8 cellular contexts compared by ENCODE assay signal in the genomic region with DNA sequence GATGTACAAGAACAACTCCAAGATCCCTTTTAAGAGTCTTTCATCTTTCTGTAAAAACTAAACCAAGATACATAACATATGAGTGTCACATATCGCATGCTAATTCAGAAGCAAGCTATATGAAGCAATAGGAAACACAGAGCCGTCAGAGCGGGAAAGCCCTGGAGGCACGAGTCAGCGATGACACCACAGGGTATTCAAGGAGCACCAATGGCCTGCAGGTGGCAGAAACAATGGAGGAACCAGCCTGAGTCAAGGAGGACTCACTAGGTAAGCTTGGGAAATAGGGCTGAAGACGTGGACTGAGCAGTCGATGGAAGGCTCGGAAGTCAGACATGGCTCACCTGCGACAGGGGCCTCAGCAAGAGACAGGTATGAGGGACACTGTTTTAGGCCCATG.
DNase-seq lines count a peak whose midpoint lies in the region; ATAC-seq and TF ChIP-seq lines count a peak whose summit lies in the region.

No MANE protein-coding gene starts in this region.

- peak in 1 of 2 donors; percentile 44 for ATAC-seq in CD4-positive, CD25-positive, alpha-beta regulatory T cell (ENCODE audit: low read depth in 2 of 2)
- ATAC-seq in GM18873 (IDR thresholded peaks at IDR 0.05; ENCODE audit: low FRiP score, unreplicated experiment), result no peak

- TF ChIP-seq CTCF in MM.1S (IDR thresholded peaks at IDR 0.05; ENCODE audit: low read length) (no peak), fibroblast of villous mesenchyme (IDR thresholded peaks at IDR 0.05; ENCODE audit: insufficient read depth, low read depth, low read length) (no peak)

- no peaks in the 10 kb centered on the region for H3K27me3 ChIP-seq in CD4-positive, CD25-positive, alpha-beta regulatory T cell (ENCODE audit: control insufficient read depth, insufficient read depth, low read length)
- H3K27me3 ChIP-seq in MM.1S (replicated peaks; ENCODE audit: insufficient read depth, low read length), result no peaks in the 10 kb centered on the region

- DNase-seq in CD4-positive, CD25-positive, alpha-beta regulatory T cell, result peak; percentile 60 to 85 (median 63)
- DNase-seq in MM.1S (no peak), fibroblast of villous mesenchyme (ENCODE audit: low read depth) (peak; percentile 43), NCI-H1092 (lab: John Stamatoyannopoulos, UW) (no peak), NCI-H2196 treated with DMSO at 0.1 percent for 48 hours (lab: John Stamatoyannopoulos, UW; ENCODE audit: unreplicated experiment) (no peak)
- DNase-seq in activated CD4-positive, alpha-beta memory T cell treated with anti-CD3 and anti-CD28 coated beads, Interleukin-2, amount 10 ng/mL, durations not matched to agents 7 days and 5 days, result peak; percentile 81
- peak in 2 of 3 experiments; percentile 51 to 62 for DNase-seq in stimulated activated CD4-positive, alpha-beta T cell treated with anti-CD3 and anti-CD28 coated beads, TNF-alpha, amount 100 ng/mL, for 4 hours (ENCODE audit: low read depth in 3 of 3)

- H3K27ac Mint-ChIP-seq in CD4-positive, CD25-positive, alpha-beta regulatory T cell, result peak overlapping the region; percentile 96 to 100 (median 96)
- peak overlapping the region; percentile 95 for H3K27ac Mint-ChIP-seq in activated CD4-positive, alpha-beta memory T cell treated with anti-CD3 and anti-CD28 coated beads, Interleukin-2, amount 10 ng/mL, durations not matched to agents 7 days and 5 days

- H3K9me2 ChIP-seq in MM.1S (replicated peaks; ENCODE audit: insufficient read depth, low read length), result no peaks in the 10 kb centered on the region

- H4K20me1 ChIP-seq in MM.1S (ENCODE audit: insufficient read depth, low read length), result no peaks in the 10 kb centered on the region

- H3K36me3 ChIP-seq in CD4-positive, CD25-positive, alpha-beta regulatory T cell (ENCODE audit: control insufficient read depth, insufficient read depth, low read length), result no peaks in the 10 kb centered on the region
- H3K36me3 ChIP-seq in MM.1S (replicated peaks; ENCODE audit: insufficient read depth, low read length), result no peaks in the 10 kb centered on the region

- POLR2A ChIA-PET in activated CD4-positive, alpha-beta memory T cell treated with anti-CD3 and anti-CD28 coated beads, Interleukin-2, amount 10 ng/mL, durations not matched to agents 7 days and 5 days (lab: Charles Lee), result interaction anchor here (0.7 to 7.0 kb wide), 11 partner anchors 8 to 375 kb away, joined by 3 to 78 read pairs (median 5); no protein-coding TSS in a partner anchor

- H3K27me3 Mint-ChIP-seq in CD4-positive, CD25-positive, alpha-beta regulatory T cell, result no peaks in the 10 kb centered on the region
- no peaks in the 10 kb centered on the region for H3K27me3 Mint-ChIP-seq in activated CD4-positive, alpha-beta memory T cell treated with anti-CD3 and anti-CD28 coated beads, Interleukin-2, amount 10 ng/mL, durations not matched to agents 7 days and 5 days

- CTCF ChIA-PET in activated CD4-positive, alpha-beta memory T cell treated with anti-CD3 and anti-CD28 coated beads, Interleukin-2, amount 10 ng/mL, durations not matched to agents 7 days and 5 days (lab: Charles Lee), result interaction anchor here (1.0 to 2.3 kb wide), 2 partner anchors 9 to 11 kb away, joined by 3 to 6 read pairs; no protein-coding TSS in a partner anchor

- H3K4me3 Mint-ChIP-seq in CD4-positive, CD25-positive, alpha-beta regulatory T cell, result peak overlapping the region; percentile 85 to 91 (median 88)
- H3K4me3 Mint-ChIP-seq in activated CD4-positive, alpha-beta memory T cell treated with anti-CD3 and anti-CD28 coated beads, Interleukin-2, amount 10 ng/mL, durations not matched to agents 7 days and 5 days, result peak overlapping the region; percentile 46

- peak overlapping the region; percentile 96 for H3K27ac ChIP-seq in CD4-positive, CD25-positive, alpha-beta regulatory T cell (ENCODE audit: insufficient read depth, low read length, poor library complexity, severe bottlenecking)
- H3K27ac ChIP-seq in MM.1S (ENCODE audit: low read length), result peak overlapping the region; percentile 96

- H3K36me3 Mint-ChIP-seq in CD4-positive, CD25-positive, alpha-beta regulatory T cell, result peaks cover 33% of the 10 kb centered on the region
- peaks cover 65% of the 10 kb centered on the region for H3K36me3 Mint-ChIP-seq in activated CD4-positive, alpha-beta memory T cell treated with anti-CD3 and anti-CD28 coated beads, Interleukin-2, amount 10 ng/mL, durations not matched to agents 7 days and 5 days (ENCODE audit: low read depth)

- no peak overlapping the region for H2AFZ ChIP-seq in MM.1S (ENCODE audit: low read length)

- peaks cover 87% of the 10 kb centered on the region for H3K79me2 ChIP-seq in MM.1S (ENCODE audit: low read length)

- H3K4me3 ChIP-seq in CD4-positive, CD25-positive, alpha-beta regulatory T cell (ENCODE audit: low read depth, low read length), result peak overlapping the region; percentile 81
- H3K4me3 ChIP-seq in MM.1S (ENCODE audit: low read length), result no peak overlapping the region
- H3K4me3 ChIP-seq in fibroblast of villous mesenchyme (ENCODE audit: low read depth, low read length), result no peak overlapping the region

- H3K4me1 ChIP-seq in CD4-positive, CD25-positive, alpha-beta regulatory T cell (ENCODE audit: control insufficient read depth, insufficient read depth, low read length, poor library complexity, severe bottlenecking), result peaks cover 99% of the 10 kb centered on the region
- H3K4me1 ChIP-seq in MM.1S (ENCODE audit: low read length), result peaks cover 55% of the 10 kb centered on the region

- peak overlapping the region; percentile 93; the same call in 1 of the 2 replicates for H3K4me2 ChIP-seq in MM.1S (ENCODE audit: low read depth, low read length)

- H3K9me3 Mint-ChIP-seq in CD4-positive, CD25-positive, alpha-beta regulatory T cell, result peaks cover 0 to 3% (median 0%) of the 10 kb centered on the region in 7 donors
- no peaks in the 10 kb centered on the region for H3K9me3 Mint-ChIP-seq in activated CD4-positive, alpha-beta memory T cell treated with anti-CD3 and anti-CD28 coated beads, Interleukin-2, amount 10 ng/mL, durations not matched to agents 7 days and 5 days

- H3F3A ChIP-seq in MM.1S (ENCODE audit: insufficient read depth, low read length), result peaks cover 49% of the 10 kb centered on the region

- H3K4me1 Mint-ChIP-seq in CD4-positive, CD25-positive, alpha-beta regulatory T cell, result peaks cover 60 to 96% (median 87%) of the 10 kb centered on the region in 4 donors
- H3K4me1 Mint-ChIP-seq in activated CD4-positive, alpha-beta memory T cell treated with anti-CD3 and anti-CD28 coated beads, Interleukin-2, amount 10 ng/mL, durations not matched to agents 7 days and 5 days, result peaks cover 91% of the 10 kb centered on the region

- H3K9me3 ChIP-seq in CD4-positive, CD25-positive, alpha-beta regulatory T cell (ENCODE audit: control insufficient read depth in 2 of 2, low read length in 2 of 2), result no peaks in the 10 kb centered on the region
- H3K9me3 ChIP-seq in MM.1S (replicated peaks; ENCODE audit: insufficient read depth, low read length), result no peaks in the 10 kb centered on the region

- H3K9ac ChIP-seq in MM.1S (ENCODE audit: low read length), result peak overlapping the region; percentile 45; the same call in 1 of the 2 replicates

Comparison
In these comparisons a context has a peak if more than half of its experiments do, and no peak if none do; other contexts are left out.
1. DNase-seq: peak in CD4-positive, CD25-positive, alpha-beta regulatory T cell (3 of 3), activated CD4-positive, alpha-beta memory T cell treated with anti-CD3 and anti-CD28 coated beads, Interleukin-2, amount 10 ng/mL, durations not matched to agents 7 days and 5 days (single experiment), fibroblast of villous mesenchyme (single experiment) and stimulated activated CD4-positive, alpha-beta T cell treated with anti-CD3 and anti-CD28 coated beads, TNF-alpha, amount 100 ng/mL, for 4 hours (2 of 3); none in MM.1S (single experiment), NCI-H1092 (single experiment) and NCI-H2196 treated with DMSO at 0.1 percent for 48 hours (single experiment).